18 cellular contexts compared by ENCODE assay signal in the genomic region with DNA sequence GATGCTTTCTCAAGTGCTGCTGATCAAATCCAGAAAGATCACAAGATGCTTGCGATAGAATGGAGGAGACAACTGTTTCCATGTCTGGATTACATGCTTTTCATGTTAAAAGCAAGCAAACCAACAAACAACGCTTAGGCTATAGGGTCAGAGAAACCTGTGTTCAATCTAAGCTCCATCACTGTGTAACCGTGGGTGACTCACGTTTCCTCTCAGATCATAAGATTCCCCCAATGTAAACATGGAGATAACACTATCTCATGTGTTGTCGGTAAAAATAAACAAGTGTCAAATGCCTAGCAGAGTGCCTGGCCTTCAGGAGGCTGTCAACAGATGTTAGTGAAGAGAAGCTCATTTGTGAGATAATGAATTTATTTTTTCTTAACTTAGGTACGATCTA.
DNase-seq lines count a peak whose midpoint lies in the region; ATAC-seq and TF ChIP-seq lines count a peak whose summit lies in the region.
"Had no signal": no experiment of that assay in that cellular context is flagged by ENCODE, and none has a peak within 500 bp of the region (broad histone marks: within the 10 kb centered on the region; RNA-seq: fewer than 3 reads in every experiment).

No MANE protein-coding gene starts in this region.

- TF ChIP-seq CTCF in epithelial cell of esophagus (IDR thresholded peaks at IDR 0.05; ENCODE audit: insufficient read depth, low read depth, low read length, missing control alignments): no peak

- no peaks in the 10 kb centered on the region for H3K9me3 Mint-ChIP-seq in activated T-helper 1 cell treated with anti-CD3 and anti-CD28 coated beads, Interleukin-12 subunit alpha, Interleukin-12 subunit beta, Interleukin-2, Interleukin-4 antibody, amounts not matched to agents 30 ng/mL and 10 ng/mL and 1 ng/mL, durations not matched to agents 14 hours and 24 hours and 36 hours
- H3K9me3 Mint-ChIP-seq in stimulated activated memory B cell treated with anti-CD40 and anti-IgM and Interleukin-4, amounts not matched to agents 10 μg/mL and 1 μg/mL and 100 μg/mL, for 72 hours: peaks cover 2% of the 10 kb centered on the region
- H3K9me3 Mint-ChIP-seq: activated naive CD4-positive, alpha-beta T cell treated with anti-CD3 and anti-CD28 coated beads, Interleukin-2, amount 10 ng/mL, durations not matched to agents 7 days and 5 days had no signal

- no peaks in the 10 kb centered on the region for H3K36me3 Mint-ChIP-seq in activated T-helper 1 cell treated with anti-CD3 and anti-CD28 coated beads, Interleukin-12 subunit alpha, Interleukin-12 subunit beta, Interleukin-2, Interleukin-4 antibody, amounts not matched to agents 30 ng/mL and 10 ng/mL and 1 ng/mL, durations not matched to agents 14 hours and 24 hours and 36 hours (ENCODE audit: low read depth)
- no peaks in the 10 kb centered on the region for H3K36me3 Mint-ChIP-seq in stimulated activated memory B cell treated with anti-CD40 and anti-IgM and Interleukin-4, amounts not matched to agents 10 μg/mL and 1 μg/mL and 100 μg/mL, for 72 hours
- H3K36me3 Mint-ChIP-seq: activated naive CD4-positive, alpha-beta T cell treated with anti-CD3 and anti-CD28 coated beads, Interleukin-2, amount 10 ng/mL, durations not matched to agents 7 days and 5 days; natural killer cell treated with Interleukin-12 subunit alpha and Interleukin-12 subunit beta and Interleukin-15 and Interleukin-18, amount 100 ng/mL, for 72 hours had no signal

- H3K27me3 Mint-ChIP-seq in activated T-helper 1 cell treated with anti-CD3 and anti-CD28 coated beads, Interleukin-12 subunit alpha, Interleukin-12 subunit beta, Interleukin-2, Interleukin-4 antibody, amounts not matched to agents 30 ng/mL and 10 ng/mL and 1 ng/mL, durations not matched to agents 14 hours and 24 hours and 36 hours (ENCODE audit: insufficient read depth): no peaks in the 10 kb centered on the region
- H3K27me3 Mint-ChIP-seq in stimulated activated memory B cell treated with anti-CD40 and anti-IgM and Interleukin-4, amounts not matched to agents 10 μg/mL and 1 μg/mL and 100 μg/mL, for 72 hours: no peaks in the 10 kb centered on the region
- H3K27me3 Mint-ChIP-seq: activated naive CD4-positive, alpha-beta T cell treated with anti-CD3 and anti-CD28 coated beads, Interleukin-2, amount 10 ng/mL, durations not matched to agents 7 days and 5 days; natural killer cell treated with Interleukin-12 subunit alpha and Interleukin-12 subunit beta and Interleukin-15 and Interleukin-18, amount 100 ng/mL, for 72 hours had no signal

- H3K4me3 ChIP-seq in epithelial cell of esophagus (ENCODE audit: low read length): no peak overlapping the region
- H3K4me3 ChIP-seq: coronary artery, heart left ventricle, thoracic aorta had no signal

- H3K4me1 Mint-ChIP-seq in activated T-helper 1 cell treated with anti-CD3 and anti-CD28 coated beads, Interleukin-12 subunit alpha, Interleukin-12 subunit beta, Interleukin-2, Interleukin-4 antibody, amounts not matched to agents 30 ng/mL and 10 ng/mL and 1 ng/mL, durations not matched to agents 14 hours and 24 hours and 36 hours (ENCODE audit: low read depth): no peaks in the 10 kb centered on the region
- H3K4me1 Mint-ChIP-seq in stimulated activated memory B cell treated with anti-CD40 and anti-IgM and Interleukin-4, amounts not matched to agents 10 μg/mL and 1 μg/mL and 100 μg/mL, for 72 hours: no peaks in the 10 kb centered on the region
- H3K4me1 Mint-ChIP-seq: activated naive CD4-positive, alpha-beta T cell treated with anti-CD3 and anti-CD28 coated beads, Interleukin-2, amount 10 ng/mL, durations not matched to agents 7 days and 5 days had no signal

- ATAC-seq in HG03520 (IDR thresholded peaks at IDR 0.05; ENCODE audit: unreplicated experiment): no peak
- no peak for ATAC-seq in stimulated activated memory B cell treated with anti-CD40 and anti-IgM and Interleukin-4, amounts not matched to agents 10 μg/mL and 1 μg/mL and 100 μg/mL, for 72 hours
- ATAC-seq: heart left ventricle; natural killer cell treated with Interleukin-12 subunit alpha and Interleukin-12 subunit beta and Interleukin-15 and Interleukin-18, amount 100 ng/mL, for 72 hours had no signal

- intact Hi-C loops in activated T-helper 1 cell treated with anti-CD3 and anti-CD28 coated beads, Interleukin-12 subunit alpha, Interleukin-12 subunit beta, Interleukin-2, Interleukin-4 antibody, amounts not matched to agents 30 ng/mL and 10 ng/mL and 1 ng/mL, durations not matched to agents 14 hours and 24 hours and 36 hours (cut with micrococcal nuclease): no loop called here

- H3K4me3 Mint-ChIP-seq in activated T-helper 1 cell treated with anti-CD3 and anti-CD28 coated beads, Interleukin-12 subunit alpha, Interleukin-12 subunit beta, Interleukin-2, Interleukin-4 antibody, amounts not matched to agents 30 ng/mL and 10 ng/mL and 1 ng/mL, durations not matched to agents 14 hours and 24 hours and 36 hours: no peak overlapping the region
- no peak overlapping the region for H3K4me3 Mint-ChIP-seq in stimulated activated memory B cell treated with anti-CD40 and anti-IgM and Interleukin-4, amounts not matched to agents 10 μg/mL and 1 μg/mL and 100 μg/mL, for 72 hours
- H3K4me3 Mint-ChIP-seq: activated naive CD4-positive, alpha-beta T cell treated with anti-CD3 and anti-CD28 coated beads, Interleukin-2, amount 10 ng/mL, durations not matched to agents 7 days and 5 days; natural killer cell treated with Interleukin-12 subunit alpha and Interleukin-12 subunit beta and Interleukin-15 and Interleukin-18, amount 100 ng/mL, for 72 hours had no signal

- peak; percentile 39 for DNase-seq in DMS53 (lab: John Stamatoyannopoulos, UW)
- DNase-seq in DMS53 treated with DMSO at 0.1 percent for 48 hours (lab: John Stamatoyannopoulos, UW; ENCODE audit: unreplicated experiment): no peak
- DNase-seq in NCI-H748 treated with DMSO at 0.1 percent for 48 hours (lab: John Stamatoyannopoulos, UW): peak; percentile 8
- DNase-seq in epithelial cell of esophagus (ENCODE audit: low read depth): peak; percentile 52
- peak; percentile 4 for DNase-seq in renal cortical epithelial cell (ENCODE audit: low read depth)
- no peak for DNase-seq in activated T-helper 1 cell treated with anti-CD3 and anti-CD28 coated beads, Interleukin-12 subunit alpha, Interleukin-12 subunit beta, Interleukin-2, Interleukin-4 antibody, amounts not matched to agents 30 ng/mL and 10 ng/mL and 1 ng/mL, durations not matched to agents 14 hours and 24 hours and 36 hours (ENCODE audit: low spot score)
- DNase-seq: activated naive CD4-positive, alpha-beta T cell treated with anti-CD3 and anti-CD28 coated beads, Interleukin-2, amount 10 ng/mL, durations not matched to agents 7 days and 5 days; C1 segment of cervical spinal cord; heart left ventricle; MV-4-11; NCI-H2107; NCI-H774 had no signal

- no peak overlapping the region for H3K27ac Mint-ChIP-seq in activated T-helper 1 cell treated with anti-CD3 and anti-CD28 coated beads, Interleukin-12 subunit alpha, Interleukin-12 subunit beta, Interleukin-2, Interleukin-4 antibody, amounts not matched to agents 30 ng/mL and 10 ng/mL and 1 ng/mL, durations not matched to agents 14 hours and 24 hours and 36 hours
- no peak overlapping the region for H3K27ac Mint-ChIP-seq in stimulated activated memory B cell treated with anti-CD40 and anti-IgM and Interleukin-4, amounts not matched to agents 10 μg/mL and 1 μg/mL and 100 μg/mL, for 72 hours
- H3K27ac Mint-ChIP-seq: activated naive CD4-positive, alpha-beta T cell treated with anti-CD3 and anti-CD28 coated beads, Interleukin-2, amount 10 ng/mL, durations not matched to agents 7 days and 5 days; natural killer cell treated with Interleukin-12 subunit alpha and Interleukin-12 subunit beta and Interleukin-15 and Interleukin-18, amount 100 ng/mL, for 72 hours; progenitor cell of endocrine pancreas had no signal

Comparison
In these comparisons a context has a peak if more than half of its experiments do, and no peak if none do; other contexts are left out.
1. DNase-seq: peak in DMS53 (single experiment), NCI-H748 treated with DMSO at 0.1 percent for 48 hours (single experiment), epithelial cell of esophagus (single experiment) and renal cortical epithelial cell (single experiment); none in DMS53 treated with DMSO at 0.1 percent for 48 hours (single experiment) and activated T-helper 1 cell treated with anti-CD3 and anti-CD28 coated beads, Interleukin-12 subunit alpha, Interleukin-12 subunit beta, Interleukin-2, Interleukin-4 antibody, amounts not matched to agents 30 ng/mL and 10 ng/mL and 1 ng/mL, durations not matched to agents 14 hours and 24 hours and 36 hours (single experiment).